In the genomic region with DNA sequence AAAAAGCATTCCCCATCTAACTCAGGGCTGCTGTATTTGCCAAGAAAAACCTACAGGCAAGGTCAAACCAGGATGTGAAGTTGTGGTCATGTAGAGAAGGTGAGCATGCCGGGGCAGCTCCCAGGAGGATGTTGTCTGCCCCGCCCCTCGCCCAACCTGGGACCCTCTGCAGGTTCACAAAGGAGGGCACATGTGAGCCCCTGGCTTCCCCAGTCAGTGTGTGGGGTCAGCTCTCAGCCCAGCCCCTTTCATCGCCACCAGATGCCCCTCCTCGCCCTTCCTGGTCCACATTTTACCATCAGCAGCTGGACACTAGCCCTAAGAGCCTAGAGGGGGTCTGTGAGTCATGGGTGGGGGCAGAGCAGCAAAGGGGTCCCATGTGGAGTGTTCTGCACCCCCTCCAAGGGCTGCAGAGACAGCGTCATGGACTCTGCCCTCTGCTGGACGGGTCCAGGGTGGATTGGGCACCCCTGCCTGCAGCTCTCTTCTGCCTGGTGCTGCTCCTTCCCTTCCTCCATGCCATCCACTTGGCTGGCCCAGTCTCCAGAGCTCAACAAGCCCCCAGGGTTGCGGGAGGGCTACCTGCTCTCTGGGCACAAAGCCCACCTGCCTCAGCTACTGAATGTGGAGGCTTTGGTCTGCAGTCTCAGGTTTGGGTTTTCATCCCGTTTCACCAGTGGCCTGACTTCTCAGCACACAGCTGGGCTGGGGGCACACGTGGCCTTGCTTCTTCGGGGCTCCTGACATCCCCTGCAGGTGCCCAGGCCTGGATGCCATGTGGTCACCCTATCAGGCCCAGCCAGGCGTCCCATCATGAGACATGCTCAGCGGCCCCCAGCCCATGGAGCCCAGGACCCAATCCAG, we compare ENCODE assay signal across 10 cellular contexts. TPM values are rescaled to one million over a fixed set of nuclear protein-coding genes. Genes with fewer than 3 reads are reported as not detected.
DNase-seq lines count a peak whose midpoint lies in the region; ATAC-seq, FAIRE-seq and TF ChIP-seq lines count a peak whose summit lies in the region.
"Had no signal": no experiment of that assay in that cellular context is flagged by ENCODE, and none has a peak within 500 bp of the region (broad histone marks: within the 10 kb centered on the region; RNA-seq: fewer than 3 reads in every experiment).

No MANE protein-coding gene starts in this region.

- H3K4me3 ChIP-seq in liver (ENCODE audit: low read depth in 1 of 3, low read length in 3 of 3), result no peak overlapping the region
- no peak overlapping the region for H3K4me3 ChIP-seq in left lung
- H3K4me3 ChIP-seq: transverse colon had no signal

- TF ChIP-seq RAD21 in liver (IDR thresholded peaks at IDR 0.05), result peak in 1 of 2 donors; percentile 10

- H3K9ac ChIP-seq in liver (ENCODE audit: low read depth in 1 of 2, low read length in 2 of 2), result no peak overlapping the region

- H3K27me3 ChIP-seq in liver (ENCODE audit: control insufficient read depth in 4 of 4, insufficient read depth in 4 of 4, low read length in 3 of 4) (no peaks in the 10 kb centered on the region), left lung (peaks cover 0 to 12% of the 10 kb centered on the region in 2 donors)
- H3K27me3 ChIP-seq: transverse colon had no signal

- FAIRE-seq in frontal cortex (lab: Jason Lieb, UNC), result no peak

- H3K27ac Mint-ChIP-seq in activated T-helper 17 cell treated with anti-CD3 and anti-CD28 coated beads, Interleukin-2, amount 50 U/mL, for 72 hours, result peak overlapping the region; percentile 95
- H3K27ac Mint-ChIP-seq: progenitor cell of endocrine pancreas had no signal

- H3K9me3 Mint-ChIP-seq in activated T-helper 17 cell treated with anti-CD3 and anti-CD28 coated beads, Interleukin-2, amount 50 U/mL, for 72 hours, result no peaks in the 10 kb centered on the region

- H3K36me3 Mint-ChIP-seq in activated T-helper 17 cell treated with anti-CD3 and anti-CD28 coated beads, Interleukin-2, amount 50 U/mL, for 72 hours (ENCODE audit: low read depth), result peaks cover 85% of the 10 kb centered on the region

- no peak for ATAC-seq in activated T-helper 17 cell treated with anti-CD3 and anti-CD28 coated beads, Interleukin-2, amount 50 U/mL, for 72 hours (replicated peaks)
- no peak for ATAC-seq in left lung

- H3K27me3 Mint-ChIP-seq in activated T-helper 17 cell treated with anti-CD3 and anti-CD28 coated beads, Interleukin-2, amount 50 U/mL, for 72 hours, result no peaks in the 10 kb centered on the region

- no peaks in the 10 kb centered on the region for H3K9me3 ChIP-seq in liver (ENCODE audit: control insufficient read depth in 4 of 4, low read length in 3 of 4)
- H3K9me3 ChIP-seq in left lung, result no peaks in the 10 kb centered on the region
- H3K9me3 ChIP-seq: transverse colon had no signal

- H3K27ac ChIP-seq in liver (ENCODE audit: low read depth in 1 of 2, low read length in 2 of 2) (no peak overlapping the region), left lung (peak overlapping the region in 1 of 2 donors; percentile 7)

- H3K4me3 Mint-ChIP-seq in activated T-helper 17 cell treated with anti-CD3 and anti-CD28 coated beads, Interleukin-2, amount 50 U/mL, for 72 hours, result peak overlapping the region; percentile 82

- H3K4me1 ChIP-seq in liver (ENCODE audit: control insufficient read depth in 4 of 4, insufficient read depth in 4 of 4, low read length in 3 of 4) (peaks cover 18 to 64% (median 43%) of the 10 kb centered on the region in 4 donors), left lung (peaks cover 16 to 79% of the 10 kb centered on the region in 2 donors)

- 79% methylated on average over 13 of the region's 13 CpGs for WGBS in liver

- TF ChIP-seq CTCF in liver (IDR thresholded peaks at IDR 0.05; ENCODE audit: low read depth, low read length, missing input control) (no peak), left lung (IDR thresholded peaks at IDR 0.05) (no peak)

- H3K36me3 ChIP-seq in liver (ENCODE audit: control insufficient read depth in 4 of 4, insufficient read depth in 3 of 4, low read depth in 1 of 4, low read length in 3 of 4) (peaks cover 0 to 3% (median under 1%) of the 10 kb centered on the region in 4 donors), left lung (peaks cover 0 to 4% of the 10 kb centered on the region in 2 donors)
- H3K36me3 ChIP-seq: transverse colon had no signal

- peak; percentile 25 for DNase-seq in stimulated activated CD4-positive, alpha-beta T cell treated with anti-CD3 and anti-CD28 coated beads, Interleukin-15, amount 100 ng/mL, for 24 hours
- DNase-seq in stimulated activated CD4-positive, alpha-beta T cell treated with anti-CD3 and anti-CD28 coated beads, Interleukin-1b, Interleukin-23, amount 100 ng/mL, for 48 hours, result no peak
- no peak for DNase-seq in epidermal melanocyte (ENCODE audit: insufficient read length, low spot score)
- DNase-seq in left lung, result no peak
- no peak for DNase-seq in NCI-H1930 (lab: John Stamatoyannopoulos, UW)
- DNase-seq in frontal cortex (ENCODE audit: low spot score in 2 of 2), result no peak
- DNase-seq: transverse colon had no signal

- intact Hi-C loops in left lung (cut with DNase I), result no loop called here

- H3K4me1 Mint-ChIP-seq in activated T-helper 17 cell treated with anti-CD3 and anti-CD28 coated beads, Interleukin-2, amount 50 U/mL, for 72 hours, result peaks cover 51% of the 10 kb centered on the region

TF ChIP-seq in liver, 16 proteins besides CTCF, POLR2A, EP300 and RAD21:
- TF ChIP-seq, protein P1, sequence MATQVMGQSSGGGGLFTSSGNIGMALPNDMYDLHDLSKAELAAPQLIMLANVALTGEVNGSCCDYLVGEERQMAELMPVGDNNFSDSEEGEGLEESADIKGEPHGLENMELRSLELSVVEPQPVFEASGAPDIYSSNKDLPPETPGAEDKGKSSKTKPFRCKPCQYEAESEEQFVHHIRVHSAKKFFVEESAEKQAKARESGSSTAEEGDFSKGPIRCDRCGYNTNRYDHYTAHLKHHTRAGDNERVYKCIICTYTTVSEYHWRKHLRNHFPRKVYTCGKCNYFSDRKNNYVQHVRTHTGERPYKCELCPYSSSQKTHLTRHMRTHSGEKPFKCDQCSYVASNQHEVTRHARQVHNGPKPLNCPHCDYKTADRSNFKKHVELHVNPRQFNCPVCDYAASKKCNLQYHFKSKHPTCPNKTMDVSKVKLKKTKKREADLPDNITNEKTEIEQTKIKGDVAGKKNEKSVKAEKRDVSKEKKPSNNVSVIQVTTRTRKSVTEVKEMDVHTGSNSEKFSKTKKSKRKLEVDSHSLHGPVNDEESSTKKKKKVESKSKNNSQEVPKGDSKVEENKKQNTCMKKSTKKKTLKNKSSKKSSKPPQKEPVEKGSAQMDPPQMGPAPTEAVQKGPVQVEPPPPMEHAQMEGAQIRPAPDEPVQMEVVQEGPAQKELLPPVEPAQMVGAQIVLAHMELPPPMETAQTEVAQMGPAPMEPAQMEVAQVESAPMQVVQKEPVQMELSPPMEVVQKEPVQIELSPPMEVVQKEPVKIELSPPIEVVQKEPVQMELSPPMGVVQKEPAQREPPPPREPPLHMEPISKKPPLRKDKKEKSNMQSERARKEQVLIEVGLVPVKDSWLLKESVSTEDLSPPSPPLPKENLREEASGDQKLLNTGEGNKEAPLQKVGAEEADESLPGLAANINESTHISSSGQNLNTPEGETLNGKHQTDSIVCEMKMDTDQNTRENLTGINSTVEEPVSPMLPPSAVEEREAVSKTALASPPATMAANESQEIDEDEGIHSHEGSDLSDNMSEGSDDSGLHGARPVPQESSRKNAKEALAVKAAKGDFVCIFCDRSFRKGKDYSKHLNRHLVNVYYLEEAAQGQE (IDR thresholded peaks at IDR 0.05), result no peak
- TF ChIP-seq HNF4A (conservative IDR thresholded peaks at IDR 0.05), result peak; percentile 23 to 45

RNA-seq across cellular contexts. Expression of a gene that starts 3.7 kb away (rescaled TPM):
- total RNA-seq in activated T-helper 17 cell treated with anti-CD3 and anti-CD28 coated beads, Interleukin-2, amount 50 U/mL, for 72 hours, result 10 to 100 TPM; 34.4 to 40.3 TPM
- total RNA-seq in liver, result 10 to 100 TPM in 1 of 2 donors, 1 to 10 TPM in 1; 2.9 to 15.1 TPM
- polyA plus RNA-seq in liver, result 10 to 100 TPM in 1 of 2 donors, 1 to 10 TPM in 1; 5.0 to 12.8 TPM
- total RNA-seq in left lung, result 1 to 10 TPM; 6.1 to 8.5 TPM
- 2.0 TPM for total RNA-seq in frontal cortex

RNA-seq across cellular contexts. Expression of a gene that starts 46.1 kb away (rescaled TPM):
- 10 to 100 TPM; 34.5 to 39.1 TPM for total RNA-seq in activated T-helper 17 cell treated with anti-CD3 and anti-CD28 coated beads, Interleukin-2, amount 50 U/mL, for 72 hours
- 10 to 100 TPM; 21.2 to 82.8 TPM for total RNA-seq in liver
- polyA plus RNA-seq in liver, result 10 to 100 TPM; 37.6 to 42.6 TPM
- total RNA-seq in left lung, result 10 to 100 TPM; 20.3 to 22.7 TPM
- 41.2 TPM for total RNA-seq in frontal cortex
